ENCODE assay signal across 8 cellular contexts in the genomic region with DNA sequence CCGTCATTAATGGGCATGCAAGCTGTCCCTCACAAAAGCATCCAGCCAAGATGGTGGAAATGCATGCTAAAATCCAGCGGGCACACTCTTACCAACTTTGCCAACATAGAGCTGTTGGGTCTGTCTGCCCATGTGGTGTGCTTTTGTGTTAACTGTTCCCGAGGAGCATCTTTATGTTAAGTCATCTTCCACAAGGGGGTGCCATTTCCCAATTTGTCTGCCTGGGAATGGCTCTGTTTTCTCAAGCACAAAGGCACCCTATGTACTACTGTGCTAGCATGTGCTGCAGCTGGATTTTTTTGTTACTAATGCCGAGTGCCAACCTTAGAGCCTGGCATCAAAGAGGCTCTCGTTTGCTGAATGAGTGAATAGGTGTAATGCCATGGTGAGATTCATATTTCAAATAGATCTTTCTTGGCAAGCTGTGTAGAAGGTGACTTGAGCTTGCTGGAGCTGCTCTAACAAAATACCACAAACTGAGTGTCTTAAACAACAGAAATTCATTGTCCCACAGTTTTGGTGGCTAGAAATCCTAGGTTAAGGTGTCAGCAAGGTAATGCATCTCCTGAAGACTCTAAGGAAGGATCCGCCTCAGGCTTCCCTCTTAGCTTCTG.
A peak's percentile ranks its signal among the peaks of the same experiment; 100 is the strongest.
DNase-seq lines count a peak whose midpoint lies in the region; ATAC-seq, FAIRE-seq and TF ChIP-seq lines count a peak whose summit lies in the region.

No MANE protein-coding gene starts in this region.

- no peaks in the 10 kb centered on the region for H3K9me3 ChIP-seq in NT2/D1 (ENCODE audit: insufficient read depth, low read length)
- H3K9me3 ChIP-seq in K562 (replicated peaks; ENCODE audit: control insufficient read depth, insufficient read depth, low read depth, low read length), result no peaks in the 10 kb centered on the region

- no peaks in the 10 kb centered on the region for H3K4me1 Mint-ChIP-seq in activated T-cell treated with anti-CD3 and anti-CD28 coated beads, Interleukin-2, amount 50 U/mL, for 24 hours (ENCODE audit: low read depth)

- no peaks in the 10 kb centered on the region for H3K36me3 ChIP-seq in NT2/D1 (ENCODE audit: insufficient read depth, insufficient read length, low read length)
- H3K36me3 ChIP-seq in K562 (ENCODE audit: control insufficient read depth, insufficient read depth, low read length), result no peaks in the 10 kb centered on the region

- peak; percentile 54 to 82 for TF ChIP-seq RAD21 in K562 (CRISPR knock-in tag; conservative IDR thresholded peaks at IDR 0.05 in 1 of 2, IDR thresholded peaks at IDR 0.05 in 1 of 2)

- no peak overlapping the region for H3K4me3 ChIP-seq in NT2/D1 (ENCODE audit: insufficient read length, low read depth)
- no peak overlapping the region for H3K4me3 ChIP-seq in K562

- no peak overlapping the region for H3K27ac ChIP-seq in K562 (ENCODE audit: extremely low read depth, low read depth, low read length)

- no peak overlapping the region for H3K4me2 ChIP-seq in K562 (ENCODE audit: insufficient read depth, low read length)

- TF ChIP-seq POLR2A in K562 (conservative IDR thresholded peaks at IDR 0.05), result no peak

- no peak overlapping the region for H3K9ac ChIP-seq in NT2/D1 (ENCODE audit: insufficient read length, low read depth)
- H3K9ac ChIP-seq in K562 (ENCODE audit: insufficient read depth in 1 of 2, low read depth in 2 of 2, low read length in 2 of 2), result no peak overlapping the region

- H3K79me2 ChIP-seq in K562 (ENCODE audit: control insufficient read depth, insufficient read depth, low read length), result no peaks in the 10 kb centered on the region

- H3K27me3 ChIP-seq in NT2/D1 (ENCODE audit: insufficient read depth, insufficient read length), result no peaks in the 10 kb centered on the region
- no peaks in the 10 kb centered on the region for H3K27me3 ChIP-seq in K562 (ENCODE audit: control insufficient read depth in 2 of 2, insufficient read depth in 2 of 2, low read length in 2 of 2)

- ATAC-seq in GM21786 (IDR thresholded peaks at IDR 0.05; ENCODE audit: unreplicated experiment), result peak; percentile 95
- ATAC-seq in K562, result peak; percentile 89

- TF ChIP-seq CTCF in K562 (IDR thresholded peaks at IDR 0.05 in 2 of 3, conservative IDR thresholded peaks at IDR 0.05 in 1 of 3; ENCODE audit: insufficient read depth in 2 of 3, low read depth in 1 of 3, low read length in 3 of 3), result peak; percentile 23 to 56 (median 50); a peak in 5 of 6 replicates

- H3K4me1 ChIP-seq in NT2/D1 (ENCODE audit: insufficient read depth, insufficient read length), result no peaks in the 10 kb centered on the region
- H3K4me1 ChIP-seq in K562 (replicated peaks in 1 of 2; ENCODE audit: control insufficient read depth in 2 of 2, insufficient read depth in 2 of 2, low read length in 2 of 2), result no peaks in the 10 kb centered on the region

- no TSS peak for BruUV-seq in K562 (replicated peaks; lab: Mats Ljungman, UMichigan)

- H3K9me1 ChIP-seq in K562 (ENCODE audit: control insufficient read depth, insufficient read depth, low read length), result no peaks in the 10 kb centered on the region

- FAIRE-seq in K562 (lab: Jason Lieb, UNC), result no peak

- H3K4me3 Mint-ChIP-seq in activated T-cell treated with anti-CD3 and anti-CD28 coated beads, Interleukin-2, amount 50 U/mL, for 24 hours, result no peak overlapping the region

- H3K36me3 Mint-ChIP-seq in activated T-cell treated with anti-CD3 and anti-CD28 coated beads, Interleukin-2, amount 50 U/mL, for 24 hours (ENCODE audit: low read depth), result no peaks in the 10 kb centered on the region

- DNase-seq in activated T-cell treated with anti-CD3 and anti-CD28 coated beads for 24 hours (ENCODE audit: low read depth) (peak; percentile 2), HUDEP-2 (lab: John Stamatoyannopoulos, UW; ENCODE audit: unreplicated experiment in 76 of 76) (peak in 54 of 76 experiments; percentile 0 to 75 (median 24)), NT2/D1 (ENCODE audit: low read depth, low spot score) (peak; percentile 86), K562 (ENCODE audit: extremely low read depth in 1 of 4, low spot score in 3 of 4) (peak; percentile 14 to 60 (median 24)), iris pigment epithelial cell (ENCODE audit: low read depth) (peak; percentile 79)
- DNase-seq in activated T-cell treated with anti-CD3 and anti-CD28 coated beads, Interleukin-2, amount 50 U/mL, for 24 hours, result no peak
- peak; percentile 0 for DNase-seq in stimulated activated CD8-positive, alpha-beta memory T cell treated with anti-CD3 and anti-CD28 coated beads, Interleukin-4, amount 100 ng/mL, for 24 hours (ENCODE audit: low read depth)

- intact Hi-C loops in K562 (cut with micrococcal nuclease), result loop anchor here (10.0 kb wide), 1 partner anchor 332 kb away; no protein-coding TSS in a partner anchor

- TF ChIP-seq EP300 in K562 (IDR thresholded peaks at IDR 0.05; ENCODE audit: low read length), result no peak

- POLR2A ChIA-PET in K562 (lab: Yijun Ruan, JAX), result no interaction called here

- no peaks in the 10 kb centered on the region for H4K20me1 ChIP-seq in K562 (replicated peaks; ENCODE audit: control insufficient read depth, insufficient read depth, low read length)

- no peaks in the 10 kb centered on the region for H3K27me3 Mint-ChIP-seq in activated T-cell treated with anti-CD3 and anti-CD28 coated beads, Interleukin-2, amount 50 U/mL, for 24 hours

- in situ Hi-C loops in K562 (cut with MboI), result no loop called here

- H2AFZ ChIP-seq in K562 (ENCODE audit: low read depth, low read length), result no peak overlapping the region

- no peak overlapping the region for H3K27ac Mint-ChIP-seq in activated T-cell treated with anti-CD3 and anti-CD28 coated beads, Interleukin-2, amount 50 U/mL, for 24 hours

- CTCF ChIA-PET in K562 (lab: Yijun Ruan, JAX; ENCODE audit: low intra/inter-chr PET ratio), result no interaction called here

- 3% methylated on average over 6 of the region's 6 CpGs for WGBS in K562 (ENCODE audit: insufficient coverage, low coverage, missing lambda C conversion rate)

- H3K9me3 Mint-ChIP-seq in activated T-cell treated with anti-CD3 and anti-CD28 coated beads, Interleukin-2, amount 50 U/mL, for 24 hours, result peaks cover under 1% of the 10 kb centered on the region

TF ChIP-seq in K562, 482 proteins besides CTCF, POLR2A, EP300 and RAD21:
- TF ChIP-seq SMC3 (conservative IDR thresholded peaks at IDR 0.05; ENCODE audit: insufficient read depth, low read depth, low read length) (peak; percentile 39; the same call in 1 of the 2 replicates), DEAF1 (CRISPR knock-in tag; IDR thresholded peaks at IDR 0.05) (peak; percentile 49), MLLT1 (IDR thresholded peaks at IDR 0.05) (no peak), ZMIZ1 (IDR thresholded peaks at IDR 0.05; ENCODE audit: low read depth in 2 of 2, low read length in 2 of 2) (no peak), PURB (CRISPR knock-in tag; IDR thresholded peaks at IDR 0.05; ENCODE audit: low read depth) (no peak)
